Comparison of ENCODE assay signal across 15 cellular contexts in genomic region chr15:37055481-37055880, GRCh38. TPM values are rescaled to one million over a fixed set of nuclear protein-coding genes. Genes with fewer than 3 reads are reported as not detected.
DNase-seq lines count a peak whose midpoint lies in the region; ATAC-seq and TF ChIP-seq lines count a peak whose summit lies in the region.
"Had no signal": no experiment of that assay in that cellular context is flagged by ENCODE, and none has a peak within 500 bp of the region (broad histone marks: within the 10 kb centered on the region; RNA-seq: fewer than 3 reads in every experiment).

No MANE protein-coding gene starts in this region.

- no peak overlapping the region for H4K8ac ChIP-seq in neuronal stem cell (ENCODE audit: low read depth, low read length)

- no peak for ATAC-seq in foreskin keratinocyte

- H2BK120ac ChIP-seq in neuronal stem cell (ENCODE audit: low read depth, low read length): no peak overlapping the region

- H3K4ac ChIP-seq in neuronal stem cell (ENCODE audit: low read length): no peak overlapping the region

- H3K4me3 ChIP-seq in right atrium auricular region: no peak overlapping the region
- H3K4me3 ChIP-seq in endocrine pancreas (ENCODE audit: control insufficient read depth, insufficient read depth, low read length): peak overlapping the region; percentile 44
- H3K4me3 ChIP-seq in neuronal stem cell (ENCODE audit: low read length in 2 of 2): no peak overlapping the region
- H3K4me3 ChIP-seq: SJSA1 had no signal

- H3K4me2 ChIP-seq in neuronal stem cell (ENCODE audit: insufficient read depth, low read length, poor library complexity, severe bottlenecking): no peak overlapping the region

- no peak overlapping the region for H3K14ac ChIP-seq in neuronal stem cell (ENCODE audit: low read length)

- no peaks in the 10 kb centered on the region for H3K36me3 ChIP-seq in right atrium auricular region
- no peaks in the 10 kb centered on the region for H3K36me3 ChIP-seq in endocrine pancreas (ENCODE audit: control insufficient read depth, insufficient read depth, low read length)
- no peaks in the 10 kb centered on the region for H3K36me3 ChIP-seq in neuronal stem cell (replicated peaks in 1 of 2; ENCODE audit: control insufficient read depth in 2 of 2, insufficient read depth in 2 of 2, low read length in 2 of 2)
- H3K36me3 ChIP-seq: SJSA1 had no signal

- H2BK12ac ChIP-seq in neuronal stem cell (ENCODE audit: low read length): no peak overlapping the region

- H3K9me3 ChIP-seq in right atrium auricular region (no peaks in the 10 kb centered on the region), endocrine pancreas (ENCODE audit: control insufficient read depth, low read length) (no peaks in the 10 kb centered on the region), neuronal stem cell (replicated peaks in 1 of 2; ENCODE audit: control insufficient read depth in 2 of 2, insufficient read depth in 1 of 2, low read depth in 1 of 2, low read length in 2 of 2) (no peaks in the 10 kb centered on the region)
- H3K9me3 ChIP-seq: SJSA1 had no signal

- peaks cover 3% of the 10 kb centered on the region for H3K79me1 ChIP-seq in neuronal stem cell (ENCODE audit: low read depth, low read length)

- H2BK15ac ChIP-seq in neuronal stem cell (ENCODE audit: low read length): no peak overlapping the region

- intact Hi-C loops in cardiac septum (cut with DNase I): no loop called here

- H3K23ac ChIP-seq in neuronal stem cell (ENCODE audit: low read depth, low read length, poor library complexity): no peak overlapping the region

- peaks cover 0 to 44% of the 10 kb centered on the region in 2 donors for H3K4me1 ChIP-seq in right atrium auricular region
- H3K4me1 ChIP-seq in endocrine pancreas (ENCODE audit: control insufficient read depth, insufficient read depth, low read length): peaks cover 32% of the 10 kb centered on the region
- H3K4me1 ChIP-seq in neuronal stem cell (ENCODE audit: control insufficient read depth in 2 of 2, insufficient read depth in 1 of 2, low read depth in 1 of 2, low read length in 2 of 2): peaks cover 17 to 30% of the 10 kb centered on the region in 2 donors
- peaks cover 11% of the 10 kb centered on the region for H3K4me1 ChIP-seq in foreskin keratinocyte

- no peak overlapping the region for H2AK5ac ChIP-seq in neuronal stem cell (ENCODE audit: low read depth, low read length)

- peak overlapping the region; percentile 62 to 82 for H3K27ac ChIP-seq in right atrium auricular region
- H3K27ac ChIP-seq in neuronal stem cell (replicated peaks; ENCODE audit: low read length): peak overlapping the region; percentile 97
- H3K27ac ChIP-seq in foreskin keratinocyte: no peak overlapping the region
- H3K27ac ChIP-seq: C4-2B, SJSA1 had no signal

- no CpG with 5 or more reads among the region's 8 CpGs for WGBS in neuronal stem cell (ENCODE audit: extremely low coverage in 2 of 2, insufficient read length in 2 of 2, insufficient replicate concordance in 1 of 2), 2 donors

- H2BK5ac ChIP-seq in neuronal stem cell (ENCODE audit: low read length): no peak overlapping the region

- no peak for TF ChIP-seq CTCF in right atrium auricular region (IDR thresholded peaks at IDR 0.05)
- no peak for TF ChIP-seq CTCF in foreskin keratinocyte (conservative IDR thresholded peaks at IDR 0.05)

- no peak overlapping the region for H3K18ac ChIP-seq in neuronal stem cell (ENCODE audit: low read length)

- no peaks in the 10 kb centered on the region for H3K27me3 ChIP-seq in right atrium auricular region
- H3K27me3 ChIP-seq in endocrine pancreas (ENCODE audit: control insufficient read depth, insufficient read depth, low read length): no peaks in the 10 kb centered on the region
- no peaks in the 10 kb centered on the region for H3K27me3 ChIP-seq in neuronal stem cell (ENCODE audit: control insufficient read depth in 3 of 3, insufficient read depth in 3 of 3, low read depth in 1 of 3, low read length in 3 of 3)
- H3K27me3 ChIP-seq in foreskin keratinocyte: no peaks in the 10 kb centered on the region
- H3K27me3 ChIP-seq: SJSA1 had no signal

- H2AFZ ChIP-seq in neuronal stem cell (ENCODE audit: low read length): no peak overlapping the region

- H3K9ac ChIP-seq in endocrine pancreas (ENCODE audit: control insufficient read depth, insufficient read depth, low read length) (no peak overlapping the region), neuronal stem cell (ENCODE audit: low read depth, low read length, poor library complexity) (no peak overlapping the region)

- H4K91ac ChIP-seq in neuronal stem cell (ENCODE audit: low read depth, low read length, poor library complexity): no peak overlapping the region

- DNase-seq in right atrium auricular region (ENCODE audit: low spot score) (no peak), cardiac septum (ENCODE audit: low spot score) (no peak), neuronal stem cell (ENCODE audit: low spot score) (no peak), foreskin keratinocyte (no peak), occipital lobe (lab: John Stamatoyannopoulos, UW) (no peak), foreskin melanocyte (no peak), NCI-H1694 treated with DMSO at 0.1 percent for 48 hours (lab: John Stamatoyannopoulos, UW) (no peak)
- DNase-seq: DMS 273 treated with DMSO at 0.1 percent for 48 hours, HCEC 1CT, NCI-H187 treated with DMSO at 0.1 percent for 48 hours, NCI-H526 treated with DMSO at 0.1 percent for 48 hours, RPMI8226 had no signal

RNA-seq across cellular contexts. Expression of gene MEIS2, which starts 44.9 kb away (rescaled TPM):
- 10 to 100 TPM; 24.3 to 29.8 TPM for total RNA-seq in right atrium auricular region
- 40.3 TPM for total RNA-seq in cardiac septum
- 50.7 TPM for polyA plus RNA-seq in neuronal stem cell (2013, experiment 1 of 2)
- 50.7 TPM for polyA plus RNA-seq in neuronal stem cell (2013, experiment 2 of 2)
- 12.6 and 14.9 TPM in 2 replicates for total RNA-seq in foreskin keratinocyte
- 3.8 and 5.5 TPM in 2 replicates for polyA plus RNA-seq in foreskin keratinocyte
- total RNA-seq in occipital lobe: 151 TPM
